Comparison of ENCODE assay signal across 25 cellular contexts in genomic region chr11:586376-587316, GRCh38. TPM values are rescaled to one million over a fixed set of nuclear protein-coding genes. Genes with fewer than 3 reads are reported as not detected.
DNase-seq lines count a peak whose midpoint lies in the region; ATAC-seq and TF ChIP-seq lines count a peak whose summit lies in the region.
"Had no signal": no experiment of that assay in that cellular context is flagged by ENCODE, and none has a peak within 500 bp of the region (broad histone marks: within the 10 kb centered on the region; RNA-seq: fewer than 3 reads in every experiment).

No MANE protein-coding gene starts in this region.

- POLR2A ChIA-PET in SK-N-SH (lab: Yijun Ruan, JAX): interaction anchor here (1.0 kb wide), 1 partner anchor 22 kb away, joined by 3 read pairs; no protein-coding TSS in a partner anchor

- H3K36me3 ChIP-seq in KMS-11 (ENCODE audit: insufficient read depth) (no peaks in the 10 kb centered on the region), neural progenitor cell (no peaks in the 10 kb centered on the region), SK-N-SH (replicated peaks in 1 of 2; ENCODE audit: control insufficient read depth in 1 of 2, insufficient read depth in 2 of 2, low read length in 1 of 2) (peaks cover 26 to 57% of the 10 kb centered on the region in 2 experiments), H7 (replicated peaks; ENCODE audit: control insufficient read depth, insufficient read depth, low read length) (peaks cover 36% of the 10 kb centered on the region)

- no peaks in the 10 kb centered on the region for H3K9me3 Mint-ChIP-seq in activated CD4-positive, alpha-beta T cell treated with anti-CD3 and anti-CD28 coated beads, Interleukin-2, amount 10 ng/mL, durations not matched to agents 24 days and 14 days
- no peaks in the 10 kb centered on the region for H3K9me3 Mint-ChIP-seq in activated naive CD8-positive, alpha-beta T cell treated with anti-CD3 and anti-CD28 coated beads, Interleukin-2, amount 50 U/mL, for 24 hours
- no peaks in the 10 kb centered on the region for H3K9me3 Mint-ChIP-seq in neural progenitor cell
- H3K9me3 Mint-ChIP-seq: activated B cell treated with CpG ODN at 0.5 μM for 24 hours; memory B cell; stimulated activated memory B cell treated with anti-CD40 and anti-IgM and Interleukin-4, amounts not matched to agents 10 μg/mL and 1 μg/mL and 100 μg/mL, for 72 hours had no signal

- WGBS in SK-N-SH (ENCODE audit: low lambda C conversion rate): 89% methylated on average over 20 of the region's 32 CpGs

- H3K9ac ChIP-seq in KMS-11: no peak overlapping the region
- no peak overlapping the region for H3K9ac ChIP-seq in neural progenitor cell
- no peak overlapping the region for H3K9ac ChIP-seq in SK-N-SH

- no peak for ATAC-seq in activated naive CD8-positive, alpha-beta T cell treated with anti-CD3 and anti-CD28 coated beads, Interleukin-2, amount 50 U/mL, for 24 hours
- no peak for ATAC-seq in HG03196 (IDR thresholded peaks at IDR 0.05; ENCODE audit: unreplicated experiment)
- ATAC-seq: stimulated activated memory B cell treated with anti-CD40 and anti-IgM and Interleukin-4, amounts not matched to agents 10 μg/mL and 1 μg/mL and 100 μg/mL, for 72 hours had no signal

- H4K20me1 ChIP-seq in KMS-11 (ENCODE audit: insufficient read depth) (0 out of 2 replicates have a peak, but pooled peaks cover 5% of the 10 kb centered on the region), neural progenitor cell (ENCODE audit: low read depth) (peaks cover 36% of the 10 kb centered on the region), SK-N-SH (ENCODE audit: insufficient read depth) (peaks cover 75% of the 10 kb centered on the region)

- CTCF ChIA-PET in SK-N-SH (lab: Yijun Ruan, JAX): no interaction called here

- H3K9me2 ChIP-seq in SK-N-SH: no peaks in the 10 kb centered on the region

- no peak overlapping the region for H2AFZ ChIP-seq in KMS-11 (ENCODE audit: low read depth)
- no peak overlapping the region for H2AFZ ChIP-seq in neural progenitor cell (replicated peaks)
- H2AFZ ChIP-seq in SK-N-SH (ENCODE audit: low read depth): no peak overlapping the region

- H3K27ac ChIP-seq in KMS-11 (peak overlapping the region; percentile 18; the same call in 1 of the 2 replicates), neural progenitor cell (no peak overlapping the region), SK-N-SH (ENCODE audit: low read depth in 2 of 2, low read length in 1 of 2) (no peak overlapping the region)
- H3K27ac ChIP-seq: psoas muscle had no signal

- intact Hi-C loops in activated CD4-positive, alpha-beta T cell treated with anti-CD3 and anti-CD28 coated beads, Interleukin-2, amount 10 ng/mL, durations not matched to agents 24 days and 14 days (cut with micrococcal nuclease): no loop called here

- no peak overlapping the region for H3K4me2 ChIP-seq in KMS-11
- H3K4me2 ChIP-seq in neural progenitor cell: no peak overlapping the region
- no peak overlapping the region for H3K4me2 ChIP-seq in SK-N-SH

- peaks cover 26% of the 10 kb centered on the region for H3K4me1 Mint-ChIP-seq in activated CD4-positive, alpha-beta T cell treated with anti-CD3 and anti-CD28 coated beads, Interleukin-2, amount 10 ng/mL, durations not matched to agents 24 days and 14 days
- H3K4me1 Mint-ChIP-seq in activated naive CD8-positive, alpha-beta T cell treated with anti-CD3 and anti-CD28 coated beads, Interleukin-2, amount 50 U/mL, for 24 hours: peaks cover 26% of the 10 kb centered on the region
- no peaks in the 10 kb centered on the region for H3K4me1 Mint-ChIP-seq in neural progenitor cell
- H3K4me1 Mint-ChIP-seq: activated B cell treated with CpG ODN at 0.5 μM for 24 hours, memory B cell had no signal

- H3K79me2 ChIP-seq in KMS-11 (ENCODE audit: insufficient read depth, low read depth) (peaks cover 33% of the 10 kb centered on the region), neural progenitor cell (ENCODE audit: low read depth) (peaks cover 37% of the 10 kb centered on the region), SK-N-SH (ENCODE audit: insufficient read depth) (peaks cover 69% of the 10 kb centered on the region)

- H3K27me3 Mint-ChIP-seq in activated CD4-positive, alpha-beta T cell treated with anti-CD3 and anti-CD28 coated beads, Interleukin-2, amount 10 ng/mL, durations not matched to agents 24 days and 14 days: no peaks in the 10 kb centered on the region
- no peaks in the 10 kb centered on the region for H3K27me3 Mint-ChIP-seq in activated naive CD8-positive, alpha-beta T cell treated with anti-CD3 and anti-CD28 coated beads, Interleukin-2, amount 50 U/mL, for 24 hours
- H3K27me3 Mint-ChIP-seq in neural progenitor cell (ENCODE audit: insufficient read depth, low read depth): peaks cover 6% of the 10 kb centered on the region
- H3K27me3 Mint-ChIP-seq: activated B cell treated with CpG ODN at 0.5 μM for 24 hours; memory B cell; stimulated activated memory B cell treated with anti-CD40 and anti-IgM and Interleukin-4, amounts not matched to agents 10 μg/mL and 1 μg/mL and 100 μg/mL, for 72 hours had no signal

- no peak for TF ChIP-seq CTCF in KMS-11 (conservative IDR thresholded peaks at IDR 0.05; ENCODE audit: low read depth, low read length)
- TF ChIP-seq CTCF in neural progenitor cell (IDR thresholded peaks at IDR 0.05): no peak
- TF ChIP-seq CTCF in SK-N-SH (IDR thresholded peaks at IDR 0.05): no peak

- no peak overlapping the region for H3K4me3 ChIP-seq in KMS-11 (IDR thresholded peaks at IDR 0.05; ENCODE audit: insufficient read depth, low read depth, low read length)
- H3K4me3 ChIP-seq in neural progenitor cell: no peak overlapping the region
- no peak overlapping the region for H3K4me3 ChIP-seq in SK-N-SH (ENCODE audit: low read depth in 2 of 2, low read length in 1 of 2)
- no peak overlapping the region for H3K4me3 ChIP-seq in H7 (ENCODE audit: insufficient read depth, low read depth, low read length)
- H3K4me3 ChIP-seq: BLaER1 treated with 17β-estradiol and CSF1 and Interleukin-3, amounts not matched to agents 10 nM and 100 nM; psoas muscle; transverse colon had no signal

- H3K27me3 ChIP-seq in KMS-11 (ENCODE audit: insufficient read depth, low read depth) (no peaks in the 10 kb centered on the region), neural progenitor cell (no peaks in the 10 kb centered on the region), SK-N-SH (ENCODE audit: insufficient read depth) (no peaks in the 10 kb centered on the region), H7 (ENCODE audit: control insufficient read depth, insufficient read depth, low read length) (no peaks in the 10 kb centered on the region)
- H3K27me3 ChIP-seq: BLaER1 treated with 17β-estradiol and CSF1 and Interleukin-3, amounts not matched to agents 10 nM and 100 nM; transverse colon had no signal

- H3K9me3 ChIP-seq in neural progenitor cell (ENCODE audit: low read depth) (no peaks in the 10 kb centered on the region), SK-N-SH (no peaks in the 10 kb centered on the region)
- H3K9me3 ChIP-seq: BLaER1 treated with 17β-estradiol and CSF1 and Interleukin-3, amounts not matched to agents 10 nM and 100 nM; psoas muscle; transverse colon had no signal

- H3K4me1 ChIP-seq in KMS-11 (ENCODE audit: low read depth, poor library complexity, severe bottlenecking) (peaks cover 23% of the 10 kb centered on the region), neural progenitor cell (no peaks in the 10 kb centered on the region), SK-N-SH (ENCODE audit: control insufficient read depth in 1 of 2, insufficient read depth in 2 of 2, low read depth in 1 of 2, low read length in 1 of 2) (no peaks in the 10 kb centered on the region)
- H3K4me1 ChIP-seq: psoas muscle, transverse colon had no signal

- no peak for DNase-seq in activated CD4-positive, alpha-beta T cell treated with anti-CD3 and anti-CD28 coated beads, Interleukin-2, amount 10 ng/mL, durations not matched to agents 24 days and 14 days
- no peak for DNase-seq in activated CD4-positive, alpha-beta T cell treated with anti-CD3 and anti-CD28 coated beads, Interleukin-2, amount 50 U/mL, for 1 hour
- DNase-seq in activated naive CD8-positive, alpha-beta T cell treated with anti-CD3 and anti-CD28 coated beads, Interleukin-2, amount 50 U/mL, for 24 hours: no peak
- DNase-seq in neural progenitor cell (ENCODE audit: low spot score) (no peak), SK-N-SH (no peak), H7 (no peak)
- DNase-seq: activated B cell treated with CpG ODN at 0.5 μM for 24 hours; DND-41; hypothalamus; kidney; NCI-H1436; NCI-H82; psoas muscle; stimulated activated CD4-positive, alpha-beta T cell treated with anti-CD3 and anti-CD28 coated beads, Interleukin-12 subunit alpha, Interleukin-12 subunit beta, amount 100 ng/mL, for 4 hours; transverse colon had no signal

- H3K36me3 Mint-ChIP-seq in activated CD4-positive, alpha-beta T cell treated with anti-CD3 and anti-CD28 coated beads, Interleukin-2, amount 10 ng/mL, durations not matched to agents 24 days and 14 days (ENCODE audit: low read depth): peaks cover 51% of the 10 kb centered on the region
- H3K36me3 Mint-ChIP-seq in activated naive CD8-positive, alpha-beta T cell treated with anti-CD3 and anti-CD28 coated beads, Interleukin-2, amount 50 U/mL, for 24 hours (ENCODE audit: low read depth): peaks cover 37% of the 10 kb centered on the region
- H3K36me3 Mint-ChIP-seq in neural progenitor cell: peaks cover 24% of the 10 kb centered on the region

- TF ChIP-seq RAD21 in SK-N-SH (IDR thresholded peaks at IDR 0.05; ENCODE audit: low read length): no peak

- H3K4me3 Mint-ChIP-seq in activated CD4-positive, alpha-beta T cell treated with anti-CD3 and anti-CD28 coated beads, Interleukin-2, amount 10 ng/mL, durations not matched to agents 24 days and 14 days: no peak overlapping the region
- no peak overlapping the region for H3K4me3 Mint-ChIP-seq in activated naive CD8-positive, alpha-beta T cell treated with anti-CD3 and anti-CD28 coated beads, Interleukin-2, amount 50 U/mL, for 24 hours
- no peak overlapping the region for H3K4me3 Mint-ChIP-seq in neural progenitor cell
- H3K4me3 Mint-ChIP-seq: activated B cell treated with CpG ODN at 0.5 μM for 24 hours; memory B cell; stimulated activated memory B cell treated with anti-CD40 and anti-IgM and Interleukin-4, amounts not matched to agents 10 μg/mL and 1 μg/mL and 100 μg/mL, for 72 hours had no signal

- peak overlapping the region; percentile 97 for H3K27ac Mint-ChIP-seq in activated CD4-positive, alpha-beta T cell treated with anti-CD3 and anti-CD28 coated beads, Interleukin-2, amount 10 ng/mL, durations not matched to agents 24 days and 14 days
- H3K27ac Mint-ChIP-seq in activated naive CD8-positive, alpha-beta T cell treated with anti-CD3 and anti-CD28 coated beads, Interleukin-2, amount 50 U/mL, for 24 hours: peak overlapping the region; percentile 74
- H3K27ac Mint-ChIP-seq in neural progenitor cell: peak overlapping the region; percentile 64
- H3K27ac Mint-ChIP-seq: activated B cell treated with CpG ODN at 0.5 μM for 24 hours; memory B cell; stimulated activated memory B cell treated with anti-CD40 and anti-IgM and Interleukin-4, amounts not matched to agents 10 μg/mL and 1 μg/mL and 100 μg/mL, for 72 hours had no signal

- no peaks in the 10 kb centered on the region for H3F3A ChIP-seq in neural progenitor cell (ENCODE audit: low read depth)
- H3F3A ChIP-seq in SK-N-SH (replicated peaks; ENCODE audit: insufficient read depth): peaks cover 12% of the 10 kb centered on the region

- TF ChIP-seq EP300 in SK-N-SH (IDR thresholded peaks at IDR 0.05; ENCODE audit: borderline replicate concordance in 1 of 2, low read depth in 1 of 2, low read length in 1 of 2): no peak

RNA-seq across cellular contexts. Expression of gene PHRF1, which starts 10.4 kb away (rescaled TPM):
- 54.8 and 57.4 TPM in 2 replicates for total RNA-seq in activated CD4-positive, alpha-beta T cell treated with anti-CD3 and anti-CD28 coated beads, Interleukin-2, amount 10 ng/mL, durations not matched to agents 24 days and 14 days
- total RNA-seq in neural progenitor cell (ENCODE audit: low replicate concordance): 9.8 and 43.6 TPM in 2 replicates
- polyA plus RNA-seq in SK-N-SH (2012; rRNA removed): 18.8 and 22.7 TPM in 2 replicates
- 9.2 and 13.1 TPM in 2 replicates for polyA plus RNA-seq in SK-N-SH (2012; cell fraction: cytosol; rRNA removed)
- 42.5 and 52.9 TPM in 2 replicates for polyA plus RNA-seq in SK-N-SH (2012; cell fraction: nucleus; rRNA removed)
- 37.5 and 42.1 TPM in 2 replicates for total RNA-seq in H7 (2014; rRNA removed; shearing (Covaris generic))

RNA-seq across cellular contexts. Expression of gene RASSF7, which starts 25.9 kb away (rescaled TPM):
- 21.8 and 23.1 TPM in 2 replicates for total RNA-seq in activated CD4-positive, alpha-beta T cell treated with anti-CD3 and anti-CD28 coated beads, Interleukin-2, amount 10 ng/mL, durations not matched to agents 24 days and 14 days
- total RNA-seq in neural progenitor cell (ENCODE audit: low replicate concordance): 12.8 and 48.3 TPM in 2 replicates
- 19.8 and 24.0 TPM in 2 replicates for polyA plus RNA-seq in SK-N-SH (2012; rRNA removed)
- 8.2 and 11.7 TPM in 2 replicates for polyA plus RNA-seq in SK-N-SH (2012; cell fraction: cytosol; rRNA removed)
- polyA plus RNA-seq in SK-N-SH (2012; cell fraction: nucleus; rRNA removed): 105 and 144 TPM in 2 replicates
- 28.2 and 37.0 TPM in 2 replicates for total RNA-seq in H7 (2014; rRNA removed; shearing (Covaris generic))

RNA-seq across cellular contexts. Expression of gene LMNTD2, which starts 26.1 kb away (rescaled TPM):
- total RNA-seq in activated CD4-positive, alpha-beta T cell treated with anti-CD3 and anti-CD28 coated beads, Interleukin-2, amount 10 ng/mL, durations not matched to agents 24 days and 14 days: 0.47 and 1.1 TPM in 2 replicates
- 1.1 and 2.5 TPM in 2 replicates for total RNA-seq in neural progenitor cell (ENCODE audit: low replicate concordance)
- polyA plus RNA-seq in SK-N-SH (2012; rRNA removed): 2.4 and 2.6 TPM in 2 replicates
- polyA plus RNA-seq in SK-N-SH (2012; cell fraction: cytosol; rRNA removed): 0.60 and 1.3 TPM in 2 replicates
- polyA plus RNA-seq in SK-N-SH (2012; cell fraction: nucleus; rRNA removed): 30.2 and 47.4 TPM in 2 replicates
- 2.7 and 4.0 TPM in 2 replicates for total RNA-seq in H7 (2014; rRNA removed; shearing (Covaris generic))
- total RNA-seq: cerebellum had no signal

RNA-seq across cellular contexts. Expression of gene IRF7, which starts 29.1 kb away (rescaled TPM):
- 42.8 and 45.3 TPM in 2 replicates for total RNA-seq in activated CD4-positive, alpha-beta T cell treated with anti-CD3 and anti-CD28 coated beads, Interleukin-2, amount 10 ng/mL, durations not matched to agents 24 days and 14 days
- 4.3 and 18.4 TPM in 2 replicates for total RNA-seq in neural progenitor cell (ENCODE audit: low replicate concordance)
- 5.9 and 6.3 TPM in 2 replicates for polyA plus RNA-seq in SK-N-SH (2012; rRNA removed)
- 2.0 and 3.9 TPM in 2 replicates for polyA plus RNA-seq in SK-N-SH (2012; cell fraction: cytosol; rRNA removed)
- 26.4 and 38.4 TPM in 2 replicates for polyA plus RNA-seq in SK-N-SH (2012; cell fraction: nucleus; rRNA removed)
- total RNA-seq in H7 (2014; rRNA removed; shearing (Covaris generic)): 13.6 and 14.6 TPM in 2 replicates

RNA-seq across cellular contexts. Expression of gene CDHR5, which starts 38.1 kb away (rescaled TPM):
- total RNA-seq in activated CD4-positive, alpha-beta T cell treated with anti-CD3 and anti-CD28 coated beads, Interleukin-2, amount 10 ng/mL, durations not matched to agents 24 days and 14 days: not detected in 2 replicates
- total RNA-seq in neural progenitor cell (ENCODE audit: low replicate concordance): not detected in 2 replicates
- polyA plus RNA-seq in SK-N-SH (2012; rRNA removed): not detected in 2 replicates
- not detected in 2 replicates for polyA plus RNA-seq in SK-N-SH (2012; cell fraction: cytosol; rRNA removed)
- not detected in 2 replicates for polyA plus RNA-seq in SK-N-SH (2012; cell fraction: nucleus; rRNA removed)
- total RNA-seq in H7 (2014; rRNA removed; shearing (Covaris generic)): not detected in 2 replicates
- total RNA-seq: activated B cell treated with CpG ODN at 0.5 μM for 24 hours, fibroblast of villous mesenchyme, H4, LHCN-M2 had no signal
- polyA plus RNA-seq: neural cell had no signal
